ENCODE assay signal across 14 cellular contexts in genomic region chr11:115965754-115966504, GRCh38.
DNase-seq lines count a peak whose midpoint lies in the region; ATAC-seq and TF ChIP-seq lines count a peak whose summit lies in the region.
"Had no signal": no experiment of that assay in that cellular context is flagged by ENCODE, and none has a peak within 500 bp of the region (broad histone marks: within the 10 kb centered on the region; RNA-seq: fewer than 3 reads in every experiment).

No MANE protein-coding gene starts in this region.

- peak overlapping the region; percentile 82 for H3K27ac Mint-ChIP-seq in progenitor cell of endocrine pancreas
- H3K27ac Mint-ChIP-seq: activated naive CD8-positive, alpha-beta T cell had no signal

- DNase-seq in NCI-H345 (lab: John Stamatoyannopoulos, UW), result peak; percentile 29
- no peak for DNase-seq in NCI-H345 treated with DMSO at 0.1 percent for 48 hours (lab: John Stamatoyannopoulos, UW; ENCODE audit: unreplicated experiment)
- peak; percentile 78 for DNase-seq in NCI-H510A treated with DMSO at 0.1 percent for 48 hours (lab: John Stamatoyannopoulos, UW)
- DNase-seq in heart right ventricle, result peak in 1 of 2 donors; percentile 37
- no peak for DNase-seq in progenitor cell of endocrine pancreas (ENCODE audit: low spot score, unreplicated experiment)
- no peak for DNase-seq in GDM1 (lab: John Stamatoyannopoulos, UW)
- DNase-seq: Calu3, erythroblast, KG1, mammary epithelial cell, NCI-H226 had no signal

- peak overlapping the region in 1 of 10 donors; percentile 18 for H3K27ac ChIP-seq in heart right ventricle

- H3K36me3 Mint-ChIP-seq in progenitor cell of endocrine pancreas (ENCODE audit: insufficient read depth), result peaks cover 4% of the 10 kb centered on the region
- H3K36me3 Mint-ChIP-seq: activated naive CD8-positive, alpha-beta T cell had no signal

- no peaks in the 10 kb centered on the region for H3K36me3 ChIP-seq in heart right ventricle

- H3K9me3 ChIP-seq in heart right ventricle, result no peaks in the 10 kb centered on the region

- H3K4me3 ChIP-seq in heart right ventricle, result no peak overlapping the region

- peaks cover 3 to 39% (median 13%) of the 10 kb centered on the region in 9 donors for H3K4me1 ChIP-seq in heart right ventricle

- no peak for TF ChIP-seq CTCF in heart right ventricle (IDR thresholded peaks at IDR 0.05)
- TF ChIP-seq CTCF in progenitor cell of endocrine pancreas (IDR thresholded peaks at IDR 0.05; ENCODE audit: unreplicated experiment), result no peak

- peaks cover 18% of the 10 kb centered on the region for H3K9me3 Mint-ChIP-seq in progenitor cell of endocrine pancreas (ENCODE audit: low read depth)

- peak overlapping the region; percentile 25 for H3K4me3 Mint-ChIP-seq in progenitor cell of endocrine pancreas (ENCODE audit: low read depth)
- H3K4me3 Mint-ChIP-seq: activated naive CD8-positive, alpha-beta T cell had no signal

- ATAC-seq in heart right ventricle (peak in 7 of 8 donors; percentile 51 to 90 (median 76)), HG03095 (IDR thresholded peaks at IDR 0.05; ENCODE audit: unreplicated experiment) (no peak), HG02973 (IDR thresholded peaks at IDR 0.05; ENCODE audit: unreplicated experiment) (no peak)

- H3K4me1 Mint-ChIP-seq in progenitor cell of endocrine pancreas (ENCODE audit: low read depth), result peaks cover 37% of the 10 kb centered on the region

- intact Hi-C loops in heart right ventricle (cut with DNase I), result loop anchor here in 1 of 10 donors (10.0 kb wide), 1 partner anchor 61 kb away; no protein-coding TSS in a partner anchor

- WGBS in heart right ventricle, 2 donors, result 66 to 67% methylated on average over 14 of the region's 14 CpGs

- peaks cover 16% of the 10 kb centered on the region for H3K27me3 Mint-ChIP-seq in progenitor cell of endocrine pancreas
- H3K27me3 Mint-ChIP-seq: activated naive CD8-positive, alpha-beta T cell had no signal

- H3K27me3 ChIP-seq in heart right ventricle, result peaks cover 0 to 8% (median 0%) of the 10 kb centered on the region in 7 donors

Comparison
In these comparisons a context has a peak if more than half of its experiments do, and no peak if none do; other contexts are left out.
1. DNase-seq: peak in NCI-H345 (single experiment) and NCI-H510A treated with DMSO at 0.1 percent for 48 hours (single experiment); none in NCI-H345 treated with DMSO at 0.1 percent for 48 hours (single experiment), progenitor cell of endocrine pancreas (single experiment) and GDM1 (single experiment).
2. ATAC-seq: peak in heart right ventricle (7 of 8); none in HG03095 (single experiment) and HG02973 (single experiment).